Comparison of ENCODE assay signal across 36 cellular contexts in the genomic region with DNA sequence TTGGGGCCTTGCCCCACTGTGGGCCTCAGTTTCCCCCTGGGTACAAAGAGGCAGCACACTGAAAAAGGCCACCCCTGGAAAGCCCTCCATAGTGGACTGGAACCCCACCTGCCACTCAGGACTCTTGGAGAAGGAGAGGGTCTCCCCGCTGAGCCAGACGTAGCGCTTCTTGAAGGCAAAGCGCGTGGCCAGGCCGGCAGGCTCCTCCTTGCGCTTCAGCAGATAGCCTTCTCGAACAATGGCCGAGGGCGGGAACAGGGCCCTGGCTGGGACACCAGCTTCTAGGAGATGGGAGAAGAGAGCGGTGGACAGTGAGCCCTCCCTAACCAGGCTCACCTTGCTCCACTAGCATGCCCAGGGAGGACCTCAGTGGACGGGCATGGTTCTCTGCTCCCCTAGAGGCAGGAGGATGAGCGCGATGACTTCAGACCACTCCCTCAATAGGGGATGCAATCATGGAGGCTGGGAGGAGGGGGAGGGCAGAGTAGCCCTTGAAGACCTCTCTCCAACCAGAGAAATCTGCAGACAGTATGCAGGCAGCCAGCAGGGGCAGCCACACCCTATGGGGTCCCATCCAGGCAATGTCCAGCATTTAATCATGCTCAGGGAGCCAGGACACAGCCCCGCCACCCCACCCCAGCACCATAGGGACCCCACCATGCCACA. TPM values are rescaled to one million over a fixed set of nuclear protein-coding genes. Genes with fewer than 3 reads are reported as not detected.
"Had no signal": no experiment of that assay in that cellular context is flagged by ENCODE, and none has a peak within 500 bp of the region (broad histone marks: within the 10 kb centered on the region; RNA-seq: fewer than 3 reads in every experiment).

No MANE protein-coding gene starts in this region.

- H3K36me3 Mint-ChIP-seq: activated naive CD8-positive, alpha-beta T cell treated with anti-CD3 and anti-CD28 coated beads for 36 hours; mesothelial cell of epicardium; naive B cell had no signal

- H3K27me3 Mint-ChIP-seq: activated naive CD8-positive, alpha-beta T cell treated with anti-CD3 and anti-CD28 coated beads for 36 hours had no signal

- H3K4me3 ChIP-seq: adrenal gland, esophagus squamous epithelium, gastrocnemius medialis, hepatocyte, pancreas, prostate gland, sigmoid colon, stomach, thyroid gland, upper lobe of left lung had no signal

- H3K27me3 ChIP-seq: adrenal gland, pancreas, thyroid gland, upper lobe of left lung had no signal

- H3K4me1 Mint-ChIP-seq: mesothelial cell of epicardium, nephron progenitor cell had no signal

- H3K4me3 Mint-ChIP-seq: activated naive CD4-positive, alpha-beta T cell treated with anti-CD3 and anti-CD28 coated beads for 36 hours; activated naive CD8-positive, alpha-beta T cell treated with anti-CD3 and anti-CD28 coated beads for 36 hours; activated T-helper 1 cell treated with anti-CD3 and anti-CD28 coated beads, Interleukin-12 subunit alpha, Interleukin-12 subunit beta, Interleukin-2, Interleukin-4 antibody, amounts not matched to agents 30 ng/mL and 10 ng/mL and 1 ng/mL, durations not matched to agents 14 hours and 24 hours and 36 hours; mesothelial cell of epicardium; nephron progenitor cell had no signal

- ATAC-seq: activated CD4-positive, CD25-positive, alpha-beta regulatory T cell treated with anti-CD3 and anti-CD28 coated beads, Interleukin-2, amount 50 U/mL, for 24 hours; gastrocnemius medialis; left colon; pancreas; stimulated activated naive B cell treated with anti-CD40 and anti-IgM and Interleukin-4, amounts not matched to agents 10 μg/mL and 1 μg/mL and 100 μg/mL, for 72 hours had no signal

- H3K27ac ChIP-seq: adrenal gland, brain microvascular endothelial cell, esophagus squamous epithelium, gastrocnemius medialis, hepatocyte, pancreas, prostate gland, sigmoid colon, stomach, thyroid gland, upper lobe of left lung, VCaP had no signal

- H3K4me2 ChIP-seq: hepatocyte had no signal

- H2AFZ ChIP-seq: hepatocyte had no signal

- H3K27ac Mint-ChIP-seq: activated naive CD4-positive, alpha-beta T cell treated with anti-CD3 and anti-CD28 coated beads for 36 hours; activated naive CD8-positive, alpha-beta T cell treated with anti-CD3 and anti-CD28 coated beads for 36 hours; activated T-helper 1 cell treated with anti-CD3 and anti-CD28 coated beads, Interleukin-12 subunit alpha, Interleukin-12 subunit beta, Interleukin-2, Interleukin-4 antibody, amounts not matched to agents 30 ng/mL and 10 ng/mL and 1 ng/mL, durations not matched to agents 14 hours and 24 hours and 36 hours; mesothelial cell of epicardium; nephron progenitor cell had no signal

- H3K9me3 ChIP-seq: adrenal gland, esophagus squamous epithelium, gastrocnemius medialis, pancreas, prostate gland, sigmoid colon, stomach, thyroid gland, upper lobe of left lung had no signal

- H3K4me1 ChIP-seq: adrenal gland, gastrocnemius medialis, pancreas, prostate gland had no signal

- H3K79me2 ChIP-seq: hepatocyte had no signal

- DNase-seq: activated CD4-positive, alpha-beta T cell treated with anti-CD3 and anti-CD28 coated beads for 48 hours; activated CD4-positive, alpha-beta T cell treated with anti-CD3 and anti-CD28 coated beads, Interleukin-2, amount 50 U/mL, for 48 hours; activated CD8-positive, alpha-beta memory T cell treated with anti-CD3 and anti-CD28 coated beads for 24 hours; activated effector memory CD4-positive, alpha-beta T cell treated with anti-CD3 and anti-CD28 coated beads, Interleukin-2, amount 50 U/mL, for 16 hours; activated naive CD4-positive, alpha-beta T cell treated with anti-CD3 and anti-CD28 coated beads for 36 hours; activated naive CD8-positive, alpha-beta T cell treated with anti-CD3 and anti-CD28 coated beads for 36 hours; adrenal gland; brain microvascular endothelial cell; esophagus squamous epithelium; gastrocnemius medialis; left colon; mammary epithelial cell; naive B cell; nephron progenitor cell; pancreas; retina; sigmoid colon; small intestine; stimulated activated CD4-positive, alpha-beta T cell treated with anti-CD3 and anti-CD28 coated beads, Interleukin-1b, Interleukin-23, amount 100 ng/mL, for 48 hours; stimulated activated CD4-positive, alpha-beta T cell treated with anti-CD3 and anti-CD28 coated beads, Interleukin-4, amount 100 ng/mL, for 4 hours; stimulated activated CD8-positive, alpha-beta memory T cell treated with anti-CD3 and anti-CD28 coated beads, Interleukin-4, amount 100 ng/mL, for 48 hours; stimulated activated naive B cell treated with anti-CD40 and anti-IgM and Interleukin-4, amounts not matched to agents 10 μg/mL and 1 μg/mL and 100 μg/mL, for 72 hours; stomach; T-helper 1 cell; thyroid gland; upper lobe of left lung had no signal

- H3K36me3 ChIP-seq: adrenal gland, brain microvascular endothelial cell, gastrocnemius medialis, pancreas, prostate gland, sigmoid colon, upper lobe of left lung had no signal

- FAIRE-seq: astrocyte, keratinocyte, pancreas, small intestine, TTC549 had no signal

RNA-seq across cellular contexts. Expression of gene RASAL1, which starts 29.8 kb away (rescaled TPM):
- total RNA-seq: cardiac septum, gastrocnemius medialis, hepatocyte had no signal

RNA-seq across cellular contexts. Expression of gene CFAP73, which starts 43.8 kb away (rescaled TPM):
- total RNA-seq: astrocyte, cardiac septum, gastrocnemius medialis, hepatocyte, mammary epithelial cell, mesothelial cell of epicardium, sigmoid colon had no signal
- polyA plus RNA-seq: hepatocyte, keratinocyte, mammary epithelial cell had no signal

RNA-seq across cellular contexts. Expression of gene DTX1, which starts 49.2 kb away (rescaled TPM):
- polyA plus RNA-seq: keratinocyte had no signal
